Comparison of ENCODE assay signal across 16 cellular contexts in the genomic region with DNA sequence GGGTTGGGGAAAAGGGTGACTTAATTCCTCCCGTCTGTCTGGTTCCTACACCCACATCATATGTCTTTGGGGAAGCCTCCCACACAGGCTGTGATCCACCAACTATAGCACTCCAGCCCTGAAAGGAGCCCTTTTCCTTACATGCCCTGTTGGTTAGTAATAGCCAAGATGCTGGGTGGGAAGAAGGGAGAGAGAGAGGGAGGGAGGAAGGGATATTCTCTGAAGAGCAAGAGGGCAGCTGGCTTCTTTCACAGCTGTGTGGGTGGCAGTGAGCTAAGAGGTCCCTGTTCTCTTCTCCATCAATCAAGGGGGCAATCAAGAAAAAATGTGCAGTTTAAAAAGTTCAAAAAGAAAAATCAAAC. TPM values are rescaled to one million over a fixed set of nuclear protein-coding genes. Genes with fewer than 3 reads are reported as not detected.
DNase-seq lines count a peak whose midpoint lies in the region; ATAC-seq, FAIRE-seq and TF ChIP-seq lines count a peak whose summit lies in the region.
"Had no signal": no experiment of that assay in that cellular context is flagged by ENCODE, and none has a peak within 500 bp of the region (broad histone marks: within the 10 kb centered on the region; RNA-seq: fewer than 3 reads in every experiment).

No MANE protein-coding gene starts in this region.

- peak overlapping the region; percentile 76 for H3K14ac ChIP-seq in IMR-90 (replicated peaks; ENCODE audit: low read depth, low read length)

- H3K4me1 ChIP-seq in IMR-90 (ENCODE audit: control insufficient read depth, insufficient read depth, low read length) (peaks cover 26% of the 10 kb centered on the region), K562 (replicated peaks in 1 of 2; ENCODE audit: control insufficient read depth in 2 of 2, insufficient read depth in 2 of 2, low read length in 2 of 2) (no peaks in the 10 kb centered on the region), lower lobe of right lung (peaks cover 75% of the 10 kb centered on the region), upper lobe of left lung (peaks cover 33 to 59% (median 43%) of the 10 kb centered on the region in 4 donors)

- peaks cover 23% of the 10 kb centered on the region for H3K9me1 ChIP-seq in IMR-90 (ENCODE audit: insufficient read depth, low read length)
- no peaks in the 10 kb centered on the region for H3K9me1 ChIP-seq in K562 (ENCODE audit: control insufficient read depth, insufficient read depth, low read length)

- H3K27ac ChIP-seq in IMR-90 (ENCODE audit: insufficient read depth, low read length) (no peak overlapping the region), K562 (ENCODE audit: extremely low read depth, low read depth, low read length) (no peak overlapping the region), lower lobe of right lung (peak overlapping the region; percentile 81), upper lobe of left lung (peak overlapping the region; percentile 13 to 41 (median 24))

- BruUV-seq in IMR-90 (replicated peaks; lab: Mats Ljungman, UMichigan) (no TSS peak), K562 (replicated peaks; lab: Mats Ljungman, UMichigan) (no TSS peak)

- H3K9me3 ChIP-seq in IMR-90 (ENCODE audit: control insufficient read depth, insufficient read depth, low read length) (no peaks in the 10 kb centered on the region), K562 (replicated peaks; ENCODE audit: control insufficient read depth, insufficient read depth, low read depth, low read length) (no peaks in the 10 kb centered on the region), lower lobe of right lung (no peaks in the 10 kb centered on the region), upper lobe of left lung (no peaks in the 10 kb centered on the region)
- H3K9me3 ChIP-seq: gastroesophageal sphincter had no signal

- peak overlapping the region; percentile 48 for H2AK9ac ChIP-seq in IMR-90 (replicated peaks; ENCODE audit: low read depth, low read length, poor library complexity)

- no peaks in the 10 kb centered on the region for H3K79me2 ChIP-seq in K562 (ENCODE audit: control insufficient read depth, insufficient read depth, low read length)

- H3K4me2 ChIP-seq in IMR-90 (ENCODE audit: low read depth, low read length) (no peak overlapping the region), K562 (ENCODE audit: insufficient read depth, low read length) (no peak overlapping the region)

- peak overlapping the region; percentile 86 for H2BK120ac ChIP-seq in IMR-90 (ENCODE audit: low read depth, low read length)

- H3K27me3 ChIP-seq in IMR-90 (ENCODE audit: control insufficient read depth, insufficient read depth, low read length) (no peaks in the 10 kb centered on the region), K562 (ENCODE audit: control insufficient read depth in 2 of 2, insufficient read depth in 2 of 2, low read length in 2 of 2) (peaks cover 0 to 4% of the 10 kb centered on the region in 2 experiments; a peak in 3 of 5 replicates), lower lobe of right lung (ENCODE audit: low read depth) (no peaks in the 10 kb centered on the region), upper lobe of left lung (no peaks in the 10 kb centered on the region)
- H3K27me3 ChIP-seq: gastroesophageal sphincter had no signal

- peak overlapping the region; percentile 33; the same call in 1 of the 2 replicates for H3K23ac ChIP-seq in IMR-90 (ENCODE audit: low read depth, low read length)

- no peak overlapping the region for H3K9ac ChIP-seq in IMR-90 (ENCODE audit: low read depth, low read length)
- no peak overlapping the region for H3K9ac ChIP-seq in K562 (ENCODE audit: insufficient read depth in 1 of 2, low read depth in 2 of 2, low read length in 2 of 2)

- H2AFZ ChIP-seq in IMR-90 (replicated peaks; ENCODE audit: low read length, poor library complexity) (peak overlapping the region; percentile 53), K562 (ENCODE audit: low read depth, low read length) (no peak overlapping the region)

- H3K36me3 ChIP-seq in IMR-90 (ENCODE audit: control insufficient read depth, insufficient read depth, low read length): no peaks in the 10 kb centered on the region
- no peaks in the 10 kb centered on the region for H3K36me3 ChIP-seq in K562 (ENCODE audit: control insufficient read depth, insufficient read depth, low read length)
- no peaks in the 10 kb centered on the region for H3K36me3 ChIP-seq in lower lobe of right lung
- no peaks in the 10 kb centered on the region for H3K36me3 ChIP-seq in upper lobe of left lung
- H3K36me3 ChIP-seq: gastroesophageal sphincter had no signal

- peak; percentile 61 for ATAC-seq in IMR-90 (ENCODE audit: low read depth)
- no peak for ATAC-seq in K562
- ATAC-seq in lower lobe of right lung: peak; percentile 53 to 54
- peak; percentile 27 to 63 for ATAC-seq in upper lobe of left lung (ENCODE audit: low FRiP score in 2 of 2)
- no peak for ATAC-seq in GM19455 (IDR thresholded peaks at IDR 0.05; ENCODE audit: unreplicated experiment)
- no peak for ATAC-seq in HG03175 (IDR thresholded peaks at IDR 0.05; ENCODE audit: unreplicated experiment)
- ATAC-seq: gastroesophageal sphincter had no signal

- H4K20me1 ChIP-seq in IMR-90 (ENCODE audit: insufficient read depth, low read length) (no peaks in the 10 kb centered on the region), K562 (replicated peaks; ENCODE audit: control insufficient read depth, insufficient read depth, low read length) (no peaks in the 10 kb centered on the region)

- peak overlapping the region; percentile 91 for H2BK15ac ChIP-seq in IMR-90 (ENCODE audit: low read depth, low read length)

- H4K8ac ChIP-seq in IMR-90 (ENCODE audit: low read depth in 2 of 2, low read length in 2 of 2): peak overlapping the region; percentile 39 to 69; a peak in 2 of 4 replicates

- TF ChIP-seq RAD21 in IMR-90 (IDR thresholded peaks at IDR 0.05; ENCODE audit: low read length): peak; percentile 15; the same call in 1 of the 2 replicates
- TF ChIP-seq RAD21 in K562 (CRISPR knock-in tag; conservative IDR thresholded peaks at IDR 0.05 in 1 of 2, IDR thresholded peaks at IDR 0.05 in 1 of 2): no peak

- FAIRE-seq in K562 (lab: Jason Lieb, UNC): no peak

- no peak overlapping the region for H4K5ac ChIP-seq in IMR-90 (ENCODE audit: low read depth, low read length)

- H3K56ac ChIP-seq in IMR-90 (ENCODE audit: extremely low read depth, insufficient read depth, low read length): peak overlapping the region; percentile 69; the same call in 1 of the 2 replicates

- dilution Hi-C loops in IMR-90 (cut with HindIII; ENCODE audit: low sequenced_read_pairs, unreplicated experiment): no loop called here

- POLR2A ChIA-PET in IMR-90 (lab: Charles Lee; ENCODE audit: unreplicated experiment) (no interaction called here), K562 (lab: Yijun Ruan, JAX) (interaction anchor here (1.0 to 1.2 kb wide), 2 partner anchors 13 kb away, joined by 3 to 4 read pairs; no protein-coding TSS in a partner anchor)

- no peak overlapping the region; the same call in 1 of the 2 replicates for H3K18ac ChIP-seq in IMR-90 (ENCODE audit: low read depth, low read length)

- TF ChIP-seq CTCF in IMR-90 (conservative IDR thresholded peaks at IDR 0.05; ENCODE audit: low read depth, low read length) (no peak), K562 (IDR thresholded peaks at IDR 0.05 in 2 of 3, conservative IDR thresholded peaks at IDR 0.05 in 1 of 3; ENCODE audit: insufficient read depth in 2 of 3, low read depth in 1 of 3, low read length in 3 of 3) (no peak), lower lobe of right lung (IDR thresholded peaks at IDR 0.05) (no peak), upper lobe of left lung (IDR thresholded peaks at IDR 0.05) (no peak)

- H3K4me3 ChIP-seq in IMR-90 (ENCODE audit: insufficient read depth, low read depth, low read length) (no peak overlapping the region), K562 (no peak overlapping the region), lower lobe of right lung (no peak overlapping the region), upper lobe of left lung (no peak overlapping the region)
- H3K4me3 ChIP-seq: gastroesophageal sphincter had no signal

- TF ChIP-seq EP300 in K562 (IDR thresholded peaks at IDR 0.05; ENCODE audit: low read length) (no peak), upper lobe of left lung (IDR thresholded peaks at IDR 0.05) (no peak)

- DNase-seq in IMR-90: peak; percentile 92
- DNase-seq in K562 (ENCODE audit: extremely low read depth in 1 of 4, low spot score in 3 of 4): no peak
- DNase-seq in lower lobe of right lung: no peak
- peak in 1 of 2 donors; percentile 54 for DNase-seq in upper lobe of left lung
- DNase-seq in DMS153 (lab: John Stamatoyannopoulos, UW): no peak
- DNase-seq: activated CD4-positive, alpha-beta T cell treated with anti-CD3 and anti-CD28 coated beads, Interleukin-2, amount 50 U/mL, for 1 hour; activated naive CD4-positive, alpha-beta T cell treated with anti-CD3 and anti-CD28 coated beads for 36 hours; cortex of kidney; KG1; left cardiac atrium; NCI-H2081 treated with DMSO at 0.1 percent for 48 hours; stimulated activated CD4-positive, alpha-beta T cell treated with anti-CD3 and anti-CD28 coated beads, Interleukin-4, amount 100 ng/mL, for 24 hours had no signal

- in situ Hi-C loops in IMR-90 (cut with MboI; ENCODE audit: low sequenced_read_pairs) (no loop called here), K562 (cut with MboI) (no loop called here)

- H2BK5ac ChIP-seq in IMR-90 (ENCODE audit: low read depth, low read length, poor library complexity, severe bottlenecking): peak overlapping the region; percentile 6

- H2AK5ac ChIP-seq in IMR-90 (ENCODE audit: low read depth, low read length): peak overlapping the region; percentile 68; the same call in 1 of the 2 replicates

- 0 out of 4 replicates have a peak, but pooled peaks cover 0 to 5% of the 10 kb centered on the region in 2 experiments for H3K79me1 ChIP-seq in IMR-90 (ENCODE audit: low read depth in 1 of 2, low read length in 2 of 2)

- peak overlapping the region; percentile 86 for H2BK20ac ChIP-seq in IMR-90 (ENCODE audit: low read depth, low read length)

- intact Hi-C loops in IMR-90 (cut with micrococcal nuclease) (no loop called here), K562 (cut with micrococcal nuclease) (no loop called here), lower lobe of right lung (cut with DNase I) (no loop called here)

- TF ChIP-seq POLR2A in IMR-90 (IDR thresholded peaks at IDR 0.05; ENCODE audit: low read depth, low read length) (no peak), K562 (conservative IDR thresholded peaks at IDR 0.05) (no peak), upper lobe of left lung (IDR thresholded peaks at IDR 0.05) (no peak)

- peak overlapping the region; percentile 72 for H4K91ac ChIP-seq in IMR-90 (ENCODE audit: insufficient read depth, low read depth, low read length)

- CTCF ChIA-PET in IMR-90 (lab: Yijun Ruan, JAX): interaction anchor here (0.8 to 1.4 kb wide), 3 partner anchors 21 to 80 kb away, joined by 3 read pairs; partner anchors contain the start of gene HBEGF
- CTCF ChIA-PET in K562 (lab: Yijun Ruan, JAX; ENCODE audit: low intra/inter-chr PET ratio): no interaction called here

- WGBS in IMR-90 (ENCODE audit: extremely low coverage in 2 of 2, insufficient read length in 1 of 2), 2 experiments: no CpG with 5 or more reads among the region's 1 CpG
- WGBS in K562 (ENCODE audit: insufficient coverage, low coverage, missing lambda C conversion rate): 11% methylated on average over 1 of the region's 1 CpG
- 44 to 52% methylated on average over 1 of the region's 1 CpG for WGBS in upper lobe of left lung, 2 donors

- H3K4ac ChIP-seq in IMR-90 (ENCODE audit: low read depth, low read length): peak overlapping the region; percentile 75

RNA-seq across cellular contexts. Expression of gene HBEGF, which starts 21.6 kb away (rescaled TPM):
- 18.8 and 26.9 TPM in 2 replicates for total RNA-seq in IMR-90 (2012; rRNA removed)
- polyA plus RNA-seq in IMR-90 (2012; rRNA removed): 36.1 and 48.7 TPM in 2 replicates
- 31.0 and 54.1 TPM in 2 replicates for polyA plus RNA-seq in IMR-90 (2012; cell fraction: cytosol; rRNA removed)
- polyA plus RNA-seq in IMR-90 (2012; cell fraction: nucleus; rRNA removed; ENCODE audit: low replicate concordance): 41.9 and 95.5 TPM in 2 replicates
- 1.1 and 4.5 TPM in 2 replicates for total RNA-seq in K562 (2011; cell fraction: chromatin; rRNA removed; ENCODE audit: low replicate concordance)
- 1.7 and 2.3 TPM in 2 replicates for total RNA-seq in K562 (2011; cell fraction: nucleolus; rRNA removed)
- 2.2 and 3.7 TPM in 2 replicates for total RNA-seq in K562 (2011; cell fraction: nucleoplasm; rRNA removed)
- 0.36 and 1.4 TPM in 2 replicates for total RNA-seq in K562 (2014; rRNA removed)
- total RNA-seq in K562 (2014; rRNA removed; fragmentation: Illumina TruSeq; extraction: Trizol): 0.47 and 0.77 TPM in 2 replicates
- total RNA-seq in K562 (2015; rRNA removed; fragmentation: Illumina TruSeq; extraction: Trizol): 0.65 and 0.75 TPM in 2 replicates
- 0.65 and 0.98 TPM in 2 replicates for total RNA-seq in K562 (2021)
- 0.45 and 0.60 TPM in 2 replicates for polyA plus RNA-seq in K562 (2011; rRNA removed)
- 0.19 and 0.27 TPM in 2 replicates for polyA plus RNA-seq in K562 (2011; cell fraction: cytosol; rRNA removed)
- 0.25 and 0.78 TPM in 2 replicates for polyA plus RNA-seq in K562 (2011; cell fraction: nucleus; rRNA removed)
- polyA plus RNA-seq in K562 (2012): 0.47 and 0.69 TPM in 2 replicates
- polyA plus RNA-seq in K562 (2014; fragmentation: Illumina TruSeq; extraction: Trizol): 0.79 and 1.1 TPM in 2 replicates
- polyA plus RNA-seq in K562 (2014; fragmentation: Nextera tagmentation; extraction: Ambion mirVana): under 1 TPM; 0.11 to 0.29 TPM
- polyA plus RNA-seq in K562 (2014; rRNA removed): 0.62 and 0.78 TPM in 2 replicates
- polyA minus RNA-seq in K562 (2011; rRNA and poly(A)+ RNA removed): 0.18 and 0.28 TPM in 2 replicates
- polyA minus RNA-seq in K562 (2011; cell fraction: cytosol; rRNA and poly(A)+ RNA removed): 0.38 TPM in 1 of 2 replicates, not detected in the other
- polyA minus RNA-seq in K562 (2011; cell fraction: nucleus; rRNA and poly(A)+ RNA removed): 0.11 and 0.67 TPM in 2 replicates
- 43.2 TPM for total RNA-seq in lower lobe of right lung
- 10 to 100 TPM; 10.5 to 65.0 (median 49.5) TPM for total RNA-seq in upper lobe of left lung

RNA-seq across cellular contexts. Expression of gene PFDN1, which starts 21.9 kb away (rescaled TPM):
- total RNA-seq in IMR-90 (2012; rRNA removed): 92.8 and 98.8 TPM in 2 replicates
- polyA plus RNA-seq in IMR-90 (2012; rRNA removed): 134 and 140 TPM in 2 replicates
- polyA plus RNA-seq in IMR-90 (2012; cell fraction: cytosol; rRNA removed): 85.4 and 108 TPM in 2 replicates
- 39.7 and 45.7 TPM in 2 replicates for polyA plus RNA-seq in IMR-90 (2012; cell fraction: nucleus; rRNA removed; ENCODE audit: low replicate concordance)
- 29.2 and 32.1 TPM in 2 replicates for total RNA-seq in K562 (2011; cell fraction: chromatin; rRNA removed; ENCODE audit: low replicate concordance)
- total RNA-seq in K562 (2011; cell fraction: nucleolus; rRNA removed): 15.8 and 17.2 TPM in 2 replicates
- total RNA-seq in K562 (2011; cell fraction: nucleoplasm; rRNA removed): 16.6 and 29.8 TPM in 2 replicates
- 45.5 and 51.1 TPM in 2 replicates for total RNA-seq in K562 (2014; rRNA removed)
- total RNA-seq in K562 (2014; rRNA removed; fragmentation: Illumina TruSeq; extraction: Trizol): 75.7 and 88.5 TPM in 2 replicates
- 71.1 and 79.5 TPM in 2 replicates for total RNA-seq in K562 (2015; rRNA removed; fragmentation: Illumina TruSeq; extraction: Trizol)
- 49.3 and 50.3 TPM in 2 replicates for total RNA-seq in K562 (2021)
- polyA plus RNA-seq in K562 (2011; rRNA removed): 78.0 and 78.2 TPM in 2 replicates
- polyA plus RNA-seq in K562 (2011; cell fraction: cytosol; rRNA removed): 89.8 and 92.6 TPM in 2 replicates
- polyA plus RNA-seq in K562 (2011; cell fraction: nucleus; rRNA removed): 28.5 and 34.0 TPM in 2 replicates
- polyA plus RNA-seq in K562 (2012): 55.2 and 148 TPM in 2 replicates
- polyA plus RNA-seq in K562 (2014; fragmentation: Illumina TruSeq; extraction: Trizol): 99.3 and 119 TPM in 2 replicates
- polyA plus RNA-seq in K562 (2014; fragmentation: Nextera tagmentation; extraction: Ambion mirVana): 100 to 1,000 TPM; 152 to 215 TPM
- 70.9 and 72.6 TPM in 2 replicates for polyA plus RNA-seq in K562 (2014; rRNA removed)
- polyA minus RNA-seq in K562 (2011; rRNA and poly(A)+ RNA removed): 81.1 and 111 TPM in 2 replicates
- 29.9 and 39.3 TPM in 2 replicates for polyA minus RNA-seq in K562 (2011; cell fraction: cytosol; rRNA and poly(A)+ RNA removed)
- polyA minus RNA-seq in K562 (2011; cell fraction: nucleus; rRNA and poly(A)+ RNA removed): 7.5 and 14.9 TPM in 2 replicates
- 47.1 TPM for total RNA-seq in lower lobe of right lung
- 100 to 1,000 TPM in 2 of 6 donors, 10 to 100 TPM in 4; 44.7 to 128 (median 87.7) TPM for total RNA-seq in upper lobe of left lung

RNA-seq across cellular contexts. Expression of gene SLC4A9, which starts 35.2 kb away (rescaled TPM):
- not detected in 2 replicates for total RNA-seq in IMR-90 (2012; rRNA removed)
- not detected in 2 replicates for polyA plus RNA-seq in IMR-90 (2012; rRNA removed)
- not detected in 2 replicates for polyA plus RNA-seq in IMR-90 (2012; cell fraction: cytosol; rRNA removed)
- polyA plus RNA-seq in IMR-90 (2012; cell fraction: nucleus; rRNA removed; ENCODE audit: low replicate concordance): 0.05 and 0.19 TPM in 2 replicates
- total RNA-seq in K562 (2011; cell fraction: chromatin; rRNA removed; ENCODE audit: low replicate concordance): 0.53 TPM in 1 of 2 replicates, not detected in the other
- 0.17 and 0.39 TPM in 2 replicates for total RNA-seq in K562 (2011; cell fraction: nucleolus; rRNA removed)
- total RNA-seq in K562 (2011; cell fraction: nucleoplasm; rRNA removed): 0.23 TPM in 1 of 2 replicates, not detected in the other
- 0.05 TPM in 1 of 2 replicates, not detected in the other for total RNA-seq in K562 (2014; rRNA removed)
- total RNA-seq in K562 (2014; rRNA removed; fragmentation: Illumina TruSeq; extraction: Trizol): not detected in 2 replicates
- total RNA-seq in K562 (2015; rRNA removed; fragmentation: Illumina TruSeq; extraction: Trizol): not detected in 2 replicates
- not detected in 2 replicates for total RNA-seq in K562 (2021)
- polyA plus RNA-seq in K562 (2011; rRNA removed): 0.13 TPM in 1 of 2 replicates, not detected in the other
- 0.03 TPM in 1 of 2 replicates, not detected in the other for polyA plus RNA-seq in K562 (2011; cell fraction: cytosol; rRNA removed)
- 0.17 and 0.20 TPM in 2 replicates for polyA plus RNA-seq in K562 (2011; cell fraction: nucleus; rRNA removed)
- 0.03 TPM in 1 of 2 replicates, not detected in the other for polyA plus RNA-seq in K562 (2012)
- not detected in 2 replicates for polyA plus RNA-seq in K562 (2014; fragmentation: Illumina TruSeq; extraction: Trizol)
- not detected for polyA plus RNA-seq in K562 (2014; fragmentation: Nextera tagmentation; extraction: Ambion mirVana)
- polyA plus RNA-seq in K562 (2014; rRNA removed): not detected in 2 replicates
- polyA minus RNA-seq in K562 (2011; rRNA and poly(A)+ RNA removed): not detected in 2 replicates
- polyA minus RNA-seq in K562 (2011; cell fraction: cytosol; rRNA and poly(A)+ RNA removed): not detected in 2 replicates
- 0.11 and 0.13 TPM in 2 replicates for polyA minus RNA-seq in K562 (2011; cell fraction: nucleus; rRNA and poly(A)+ RNA removed)
- 0.32 TPM for total RNA-seq in lower lobe of right lung
- total RNA-seq in upper lobe of left lung: under 1 TPM in 3 of 6 donors, not detected in 3; 0.15 to 0.23 (median 0.17) TPM
- total RNA-seq: gastroesophageal sphincter, posterior vena cava had no signal

Comparison
In these comparisons a context has a peak if more than half of its experiments do, and no peak if none do; other contexts are left out.
1. ATAC-seq: peak in IMR-90 (single experiment), lower lobe of right lung (2 of 2) and upper lobe of left lung (2 of 2); none in K562 (single experiment), GM19455 (single experiment) and HG03175 (single experiment).
2. H3K27ac ChIP-seq: peak in lower lobe of right lung (single experiment) and upper lobe of left lung (4 of 4); none in IMR-90 (single experiment) and K562 (single experiment).